In the genomic region with DNA sequence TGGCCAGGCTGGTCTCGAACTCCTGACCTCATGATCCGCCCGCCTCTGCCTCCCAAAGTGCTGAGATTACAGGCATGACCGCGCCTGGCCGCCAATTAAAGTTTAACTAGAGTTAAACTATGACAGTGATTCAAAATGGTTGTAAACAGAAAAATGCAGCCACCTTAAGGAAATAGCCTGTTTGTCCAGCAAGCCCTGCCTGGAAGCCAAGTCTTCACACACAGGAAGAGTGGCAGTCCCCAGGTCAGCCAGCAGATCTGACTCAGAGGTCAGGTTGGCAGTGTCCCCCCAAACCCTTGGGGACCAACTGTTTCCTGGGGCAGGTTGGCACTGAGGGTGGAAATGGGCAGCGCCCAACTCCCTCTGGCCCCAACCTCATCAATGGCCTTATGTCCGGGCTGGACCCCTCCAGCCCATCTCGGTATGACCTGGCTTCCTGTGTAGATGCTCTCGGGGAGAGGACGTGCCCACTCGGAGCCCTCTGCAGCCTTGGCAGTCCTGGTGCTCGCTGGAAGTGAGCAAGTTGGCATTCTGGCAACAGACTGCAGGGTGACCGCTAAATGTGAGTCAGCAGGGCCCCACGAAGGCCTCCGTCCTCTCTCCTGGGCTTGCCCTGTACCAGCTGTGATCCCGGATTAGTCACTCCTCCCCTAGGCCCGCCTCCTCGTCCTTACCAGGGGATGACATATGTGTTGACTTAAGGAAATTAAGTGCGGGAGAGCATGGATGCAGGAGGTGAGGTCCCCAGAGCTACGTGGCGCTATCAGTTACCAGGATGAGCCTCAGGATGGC, we compare ENCODE assay signal across 1 cellular context.
A peak's percentile ranks its signal among the peaks of the same experiment; 100 is the strongest.
TF ChIP-seq lines count a peak whose summit lies in the region.

No MANE protein-coding gene starts in this region.

TF ChIP-seq in K562, 482 proteins besides CTCF, POLR2A, EP300 and RAD21 (continued from another document and continues in another):
- TF ChIP-seq, protein P1, sequence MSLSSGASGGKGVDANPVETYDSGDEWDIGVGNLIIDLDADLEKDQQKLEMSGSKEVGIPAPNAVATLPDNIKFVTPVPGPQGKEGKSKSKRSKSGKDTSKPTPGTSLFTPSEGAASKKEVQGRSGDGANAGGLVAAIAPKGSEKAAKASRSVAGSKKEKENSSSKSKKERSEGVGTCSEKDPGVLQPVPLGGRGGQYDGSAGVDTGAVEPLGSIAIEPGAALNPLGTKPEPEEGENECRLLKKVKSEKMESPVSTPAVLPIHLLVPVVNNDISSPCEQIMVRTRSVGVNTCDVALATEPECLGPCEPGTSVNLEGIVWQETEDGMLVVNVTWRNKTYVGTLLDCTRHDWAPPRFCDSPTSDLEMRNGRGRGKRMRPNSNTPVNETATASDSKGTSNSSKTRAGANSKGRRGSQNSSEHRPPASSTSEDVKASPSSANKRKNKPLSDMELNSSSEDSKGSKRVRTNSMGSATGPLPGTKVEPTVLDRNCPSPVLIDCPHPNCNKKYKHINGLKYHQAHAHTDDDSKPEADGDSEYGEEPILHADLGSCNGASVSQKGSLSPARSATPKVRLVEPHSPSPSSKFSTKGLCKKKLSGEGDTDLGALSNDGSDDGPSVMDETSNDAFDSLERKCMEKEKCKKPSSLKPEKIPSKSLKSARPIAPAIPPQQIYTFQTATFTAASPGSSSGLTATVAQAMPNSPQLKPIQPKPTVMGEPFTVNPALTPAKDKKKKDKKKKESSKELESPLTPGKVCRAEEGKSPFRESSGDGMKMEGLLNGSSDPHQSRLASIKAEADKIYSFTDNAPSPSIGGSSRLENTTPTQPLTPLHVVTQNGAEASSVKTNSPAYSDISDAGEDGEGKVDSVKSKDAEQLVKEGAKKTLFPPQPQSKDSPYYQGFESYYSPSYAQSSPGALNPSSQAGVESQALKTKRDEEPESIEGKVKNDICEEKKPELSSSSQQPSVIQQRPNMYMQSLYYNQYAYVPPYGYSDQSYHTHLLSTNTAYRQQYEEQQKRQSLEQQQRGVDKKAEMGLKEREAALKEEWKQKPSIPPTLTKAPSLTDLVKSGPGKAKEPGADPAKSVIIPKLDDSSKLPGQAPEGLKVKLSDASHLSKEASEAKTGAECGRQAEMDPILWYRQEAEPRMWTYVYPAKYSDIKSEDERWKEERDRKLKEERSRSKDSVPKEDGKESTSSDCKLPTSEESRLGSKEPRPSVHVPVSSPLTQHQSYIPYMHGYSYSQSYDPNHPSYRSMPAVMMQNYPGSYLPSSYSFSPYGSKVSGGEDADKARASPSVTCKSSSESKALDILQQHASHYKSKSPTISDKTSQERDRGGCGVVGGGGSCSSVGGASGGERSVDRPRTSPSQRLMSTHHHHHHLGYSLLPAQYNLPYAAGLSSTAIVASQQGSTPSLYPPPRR (CRISPR knock-in tag; IDR thresholded peaks at IDR 0.05; ENCODE audit: borderline replicate concordance) = no peak
- TF ChIP-seq TCF7L2 (IDR thresholded peaks at IDR 0.05; ENCODE audit: low read depth, low read length) (no peak), CHCHD3 (CRISPR knock-in tag; IDR thresholded peaks at IDR 0.05) (no peak), RBM15 (IDR thresholded peaks at IDR 0.05; ENCODE audit: insufficient read depth, low read length) (no peak), CBX3 (IDR thresholded peaks at IDR 0.05; ENCODE audit: borderline replicate concordance in 1 of 2, low read length in 2 of 2) (no peak), RCOR1 (IDR thresholded peaks at IDR 0.05; ENCODE audit: borderline replicate concordance in 1 of 2, low read depth in 2 of 2, low read length in 2 of 2) (peak in 1 of 2 experiments; percentile 36; a peak in 1 of 4 replicates), CAMTA2 (CRISPR knock-in tag; conservative IDR thresholded peaks at IDR 0.05) (no peak), BRD4 (IDR thresholded peaks at IDR 0.05) (no peak), CBX2 (IDR thresholded peaks at IDR 0.05; ENCODE audit: insufficient read depth, low read length, poor library complexity, severe bottlenecking) (no peak), CBX8 (IDR thresholded peaks at IDR 0.05; ENCODE audit: borderline replicate concordance, extremely low read depth, low read depth, low read length, poor library complexity, severe bottlenecking) (no peak), E2F4 (CRISPR knock-in tag; IDR thresholded peaks at IDR 0.05; ENCODE audit: low read depth) (no peak), ELF1 (tag; IDR thresholded peaks at IDR 0.05) (no peak), ZFP1 (CRISPR knock-in tag; IDR thresholded peaks at IDR 0.05) (no peak), TAF7 (tag; IDR thresholded peaks at IDR 0.05) (no peak), MCM2 (IDR thresholded peaks at IDR 0.05; ENCODE audit: low read depth) (no peak), ETS2 (tag; IDR thresholded peaks at IDR 0.05; ENCODE audit: borderline replicate concordance, poor library complexity, severe bottlenecking) (no peak), NR1H2 (CRISPR knock-in tag; IDR thresholded peaks at IDR 0.05) (no peak), GABPA (tag; conservative IDR thresholded peaks at IDR 0.05; ENCODE audit: low read depth) (no peak), ZNF77 (CRISPR knock-in tag; IDR thresholded peaks at IDR 0.05) (no peak), ZNF354B (CRISPR knock-in tag; IDR thresholded peaks at IDR 0.05) (no peak), ZBTB9 (CRISPR knock-in tag; IDR thresholded peaks at IDR 0.05) (no peak), MIER1 (IDR thresholded peaks at IDR 0.05; ENCODE audit: low read depth) (no peak), ZBTB2 (IDR thresholded peaks at IDR 0.05) (no peak; the same call in 1 of the 2 replicates), MLX (CRISPR knock-in tag; conservative IDR thresholded peaks at IDR 0.05) (no peak), KDM1A (IDR thresholded peaks at IDR 0.05) (0 out of 4 replicates have a peak, but pooled peaks of 1 of the 2 experiments have one; percentile 10), ZNF253 (CRISPR knock-in tag; conservative IDR thresholded peaks at IDR 0.05) (no peak), ZNF586 (CRISPR knock-in tag; conservative IDR thresholded peaks at IDR 0.05) (no peak), ZC3H4 (CRISPR knock-in tag; IDR thresholded peaks at IDR 0.05; ENCODE audit: borderline replicate concordance) (no peak), NKRF (IDR thresholded peaks at IDR 0.05; ENCODE audit: borderline replicate concordance) (no peak), SAFB (IDR thresholded peaks at IDR 0.05; ENCODE audit: borderline replicate concordance, low read depth, low read length) (no peak)
- TF ChIP-seq, protein P2, sequence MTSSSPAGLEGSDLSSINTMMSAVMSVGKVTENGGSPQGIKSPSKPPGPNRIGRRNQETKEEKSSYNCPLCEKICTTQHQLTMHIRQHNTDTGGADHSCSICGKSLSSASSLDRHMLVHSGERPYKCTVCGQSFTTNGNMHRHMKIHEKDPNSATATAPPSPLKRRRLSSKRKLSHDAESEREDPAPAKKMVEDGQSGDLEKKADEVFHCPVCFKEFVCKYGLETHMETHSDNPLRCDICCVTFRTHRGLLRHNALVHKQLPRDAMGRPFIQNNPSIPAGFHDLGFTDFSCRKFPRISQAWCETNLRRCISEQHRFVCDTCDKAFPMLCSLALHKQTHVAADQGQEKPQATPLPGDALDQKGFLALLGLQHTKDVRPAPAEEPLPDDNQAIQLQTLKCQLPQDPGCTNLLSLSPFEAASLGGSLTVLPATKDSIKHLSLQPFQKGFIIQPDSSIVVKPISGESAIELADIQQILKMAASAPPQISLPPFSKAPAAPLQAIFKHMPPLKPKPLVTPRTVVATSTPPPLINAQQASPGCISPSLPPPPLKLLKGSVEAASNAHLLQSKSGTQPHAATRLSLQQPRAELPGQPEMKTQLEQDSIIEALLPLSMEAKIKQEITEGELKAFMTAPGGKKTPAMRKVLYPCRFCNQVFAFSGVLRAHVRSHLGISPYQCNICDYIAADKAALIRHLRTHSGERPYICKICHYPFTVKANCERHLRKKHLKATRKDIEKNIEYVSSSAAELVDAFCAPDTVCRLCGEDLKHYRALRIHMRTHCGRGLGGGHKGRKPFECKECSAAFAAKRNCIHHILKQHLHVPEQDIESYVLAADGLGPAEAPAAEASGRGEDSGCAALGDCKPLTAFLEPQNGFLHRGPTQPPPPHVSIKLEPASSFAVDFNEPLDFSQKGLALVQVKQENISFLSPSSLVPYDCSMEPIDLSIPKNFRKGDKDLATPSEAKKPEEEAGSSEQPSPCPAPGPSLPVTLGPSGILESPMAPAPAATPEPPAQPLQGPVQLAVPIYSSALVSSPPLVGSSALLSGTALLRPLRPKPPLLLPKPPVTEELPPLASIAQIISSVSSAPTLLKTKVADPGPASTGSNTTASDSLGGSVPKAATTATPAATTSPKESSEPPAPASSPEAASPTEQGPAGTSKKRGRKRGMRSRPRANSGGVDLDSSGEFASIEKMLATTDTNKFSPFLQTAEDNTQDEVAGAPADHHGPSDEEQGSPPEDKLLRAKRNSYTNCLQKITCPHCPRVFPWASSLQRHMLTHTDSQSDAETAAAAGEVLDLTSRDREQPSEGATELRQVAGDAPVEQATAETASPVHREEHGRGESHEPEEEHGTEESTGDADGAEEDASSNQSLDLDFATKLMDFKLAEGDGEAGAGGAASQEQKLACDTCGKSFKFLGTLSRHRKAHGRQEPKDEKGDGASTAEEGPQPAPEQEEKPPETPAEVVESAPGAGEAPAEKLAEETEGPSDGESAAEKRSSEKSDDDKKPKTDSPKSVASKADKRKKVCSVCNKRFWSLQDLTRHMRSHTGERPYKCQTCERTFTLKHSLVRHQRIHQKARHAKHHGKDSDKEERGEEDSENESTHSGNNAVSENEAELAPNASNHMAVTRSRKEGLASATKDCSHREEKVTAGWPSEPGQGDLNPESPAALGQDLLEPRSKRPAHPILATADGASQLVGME (CRISPR knock-in tag; IDR thresholded peaks at IDR 0.05) = no peak
- TF ChIP-seq, protein P3, sequence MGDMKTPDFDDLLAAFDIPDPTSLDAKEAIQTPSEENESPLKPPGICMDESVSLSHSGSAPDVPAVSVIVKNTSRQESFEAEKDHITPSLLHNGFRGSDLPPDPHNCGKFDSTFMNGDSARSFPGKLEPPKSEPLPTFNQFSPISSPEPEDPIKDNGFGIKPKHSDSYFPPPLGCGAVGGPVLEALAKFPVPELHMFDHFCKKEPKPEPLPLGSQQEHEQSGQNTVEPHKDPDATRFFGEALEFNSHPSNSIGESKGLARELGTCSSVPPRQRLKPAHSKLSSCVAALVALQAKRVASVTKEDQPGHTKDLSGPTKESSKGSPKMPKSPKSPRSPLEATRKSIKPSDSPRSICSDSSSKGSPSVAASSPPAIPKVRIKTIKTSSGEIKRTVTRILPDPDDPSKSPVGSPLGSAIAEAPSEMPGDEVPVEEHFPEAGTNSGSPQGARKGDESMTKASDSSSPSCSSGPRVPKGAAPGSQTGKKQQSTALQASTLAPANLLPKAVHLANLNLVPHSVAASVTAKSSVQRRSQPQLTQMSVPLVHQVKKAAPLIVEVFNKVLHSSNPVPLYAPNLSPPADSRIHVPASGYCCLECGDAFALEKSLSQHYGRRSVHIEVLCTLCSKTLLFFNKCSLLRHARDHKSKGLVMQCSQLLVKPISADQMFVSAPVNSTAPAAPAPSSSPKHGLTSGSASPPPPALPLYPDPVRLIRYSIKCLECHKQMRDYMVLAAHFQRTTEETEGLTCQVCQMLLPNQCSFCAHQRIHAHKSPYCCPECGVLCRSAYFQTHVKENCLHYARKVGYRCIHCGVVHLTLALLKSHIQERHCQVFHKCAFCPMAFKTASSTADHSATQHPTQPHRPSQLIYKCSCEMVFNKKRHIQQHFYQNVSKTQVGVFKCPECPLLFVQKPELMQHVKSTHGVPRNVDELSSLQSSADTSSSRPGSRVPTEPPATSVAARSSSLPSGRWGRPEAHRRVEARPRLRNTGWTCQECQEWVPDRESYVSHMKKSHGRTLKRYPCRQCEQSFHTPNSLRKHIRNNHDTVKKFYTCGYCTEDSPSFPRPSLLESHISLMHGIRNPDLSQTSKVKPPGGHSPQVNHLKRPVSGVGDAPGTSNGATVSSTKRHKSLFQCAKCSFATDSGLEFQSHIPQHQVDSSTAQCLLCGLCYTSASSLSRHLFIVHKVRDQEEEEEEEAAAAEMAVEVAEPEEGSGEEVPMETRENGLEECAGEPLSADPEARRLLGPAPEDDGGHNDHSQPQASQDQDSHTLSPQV (IDR thresholded peaks at IDR 0.05) = no peak
